Comparison of ENCODE assay signal across 22 cellular contexts in genomic region chr19:34353546-34353945, GRCh38. TPM values are rescaled to one million over a fixed set of nuclear protein-coding genes. Genes with fewer than 3 reads are reported as not detected.
DNase-seq lines count a peak whose midpoint lies in the region; TF ChIP-seq lines count a peak whose summit lies in the region.
"Had no signal": no experiment of that assay in that cellular context is flagged by ENCODE, and none has a peak within 500 bp of the region (broad histone marks: within the 10 kb centered on the region; RNA-seq: fewer than 3 reads in every experiment).

No MANE protein-coding gene starts in this region.

- POLR2A ChIA-PET in SK-N-SH (lab: Yijun Ruan, JAX): interaction anchor here (0.5 to 0.6 kb wide), 2 partner anchors 17 to 27 kb away, joined by 3 read pairs; no protein-coding TSS in a partner anchor

- H3K4me3 ChIP-seq in esophagus squamous epithelium: no peak overlapping the region
- H3K4me3 ChIP-seq in SK-N-SH (ENCODE audit: low read depth in 2 of 2, low read length in 1 of 2): no peak overlapping the region
- H3K4me3 ChIP-seq: GM12878, GM23248, SJSA1 had no signal

- H3K4me1 Mint-ChIP-seq in activated naive CD4-positive, alpha-beta T cell treated with anti-CD3 and anti-CD28 coated beads, Interleukin-2, amount 10 ng/mL, durations not matched to agents 7 days and 5 days: peaks cover 46% of the 10 kb centered on the region
- H3K4me1 Mint-ChIP-seq in osteocyte (ENCODE audit: unreplicated experiment): peaks cover 6% of the 10 kb centered on the region

- H3K27ac ChIP-seq in KOPT-K1 (ENCODE audit: low read depth, low read length, poor library complexity, severe bottlenecking): peak overlapping the region; percentile 5
- no peak overlapping the region for H3K27ac ChIP-seq in esophagus squamous epithelium
- H3K27ac ChIP-seq in SK-N-SH (ENCODE audit: low read depth in 2 of 2, low read length in 1 of 2): no peak overlapping the region
- H3K27ac ChIP-seq: GM23248, HL-60, SJSA1 had no signal

- peaks cover 45% of the 10 kb centered on the region for H3K36me3 Mint-ChIP-seq in activated naive CD4-positive, alpha-beta T cell treated with anti-CD3 and anti-CD28 coated beads, Interleukin-2, amount 10 ng/mL, durations not matched to agents 7 days and 5 days
- peaks cover 10% of the 10 kb centered on the region for H3K36me3 Mint-ChIP-seq in osteocyte (ENCODE audit: unreplicated experiment)

- no peaks in the 10 kb centered on the region for H3K9me2 ChIP-seq in SK-N-SH

- no peaks in the 10 kb centered on the region for H3K9me3 Mint-ChIP-seq in activated naive CD4-positive, alpha-beta T cell treated with anti-CD3 and anti-CD28 coated beads, Interleukin-2, amount 10 ng/mL, durations not matched to agents 7 days and 5 days
- no peaks in the 10 kb centered on the region for H3K9me3 Mint-ChIP-seq in osteocyte (ENCODE audit: unreplicated experiment)
- H3K9me3 Mint-ChIP-seq: H9 had no signal

- no peaks in the 10 kb centered on the region for H3K79me2 ChIP-seq in SK-N-SH (ENCODE audit: insufficient read depth)

- no peak for TF ChIP-seq EP300 in SK-N-SH (IDR thresholded peaks at IDR 0.05; ENCODE audit: borderline replicate concordance in 1 of 2, low read depth in 1 of 2, low read length in 1 of 2)

- intact Hi-C loops in esophagus squamous epithelium (cut with DNase I): no loop called here

- TF ChIP-seq POLR2A in esophagus squamous epithelium (IDR thresholded peaks at IDR 0.05): no peak

- H3K9me3 ChIP-seq in KOPT-K1 (ENCODE audit: insufficient read depth, low read length, poor library complexity, severe bottlenecking) (no peaks in the 10 kb centered on the region), esophagus squamous epithelium (no peaks in the 10 kb centered on the region), SK-N-SH (no peaks in the 10 kb centered on the region)
- H3K9me3 ChIP-seq: BE2C, SJSA1 had no signal

- TF ChIP-seq CTCF in esophagus squamous epithelium (IDR thresholded peaks at IDR 0.05) (no peak), SK-N-SH (IDR thresholded peaks at IDR 0.05) (no peak), osteocyte (IDR thresholded peaks at IDR 0.05) (no peak)

- WGBS in esophagus squamous epithelium, 2 donors: 87 to 94% methylated on average over 4 to 6 of the region's 7 CpGs
- WGBS in SK-N-SH (ENCODE audit: low lambda C conversion rate): 91% methylated on average over 6 of the region's 7 CpGs

- peaks cover 7% of the 10 kb centered on the region for H3F3A ChIP-seq in SK-N-SH (replicated peaks; ENCODE audit: insufficient read depth)

- peaks cover 0 to 10% (median 1%) of the 10 kb centered on the region in 3 donors for H3K4me1 ChIP-seq in esophagus squamous epithelium
- peaks cover 2 to 5% of the 10 kb centered on the region in 2 experiments; a peak in 1 of 4 replicates for H3K4me1 ChIP-seq in SK-N-SH (ENCODE audit: control insufficient read depth in 1 of 2, insufficient read depth in 2 of 2, low read depth in 1 of 2, low read length in 1 of 2)

- H4K20me1 ChIP-seq in SK-N-SH (ENCODE audit: insufficient read depth): no peaks in the 10 kb centered on the region

- no peak overlapping the region for H3K4me2 ChIP-seq in SK-N-SH

- H3K9ac ChIP-seq in SK-N-SH: no peak overlapping the region
- H3K9ac ChIP-seq: GM23248 had no signal

- H3K27me3 Mint-ChIP-seq in activated naive CD4-positive, alpha-beta T cell treated with anti-CD3 and anti-CD28 coated beads, Interleukin-2, amount 10 ng/mL, durations not matched to agents 7 days and 5 days: no peaks in the 10 kb centered on the region
- H3K27me3 Mint-ChIP-seq in osteocyte (ENCODE audit: unreplicated experiment): no peaks in the 10 kb centered on the region

- H3K27me3 ChIP-seq in esophagus squamous epithelium: no peaks in the 10 kb centered on the region
- H3K27me3 ChIP-seq in SK-N-SH (ENCODE audit: insufficient read depth): no peaks in the 10 kb centered on the region
- H3K27me3 ChIP-seq: BE2C, SJSA1 had no signal

- CTCF ChIA-PET in activated naive CD4-positive, alpha-beta T cell treated with anti-CD3 and anti-CD28 coated beads, Interleukin-2, amount 10 ng/mL, durations not matched to agents 7 days and 5 days (lab: Charles Lee): interaction anchor here (0.8 to 1.0 kb wide), 2 partner anchors 14 to 233 kb away, joined by 3 to 4 read pairs; no protein-coding TSS in a partner anchor
- CTCF ChIA-PET in SK-N-SH (lab: Yijun Ruan, JAX): interaction anchor here (1.6 kb wide), 1 partner anchor 16 kb away, joined by 6 read pairs; no protein-coding TSS in a partner anchor

- DNase-seq in activated naive CD4-positive, alpha-beta T cell treated with anti-CD3 and anti-CD28 coated beads, Interleukin-2, amount 10 ng/mL, durations not matched to agents 7 days and 5 days: peak; percentile 7
- no peak for DNase-seq in activated naive CD4-positive, alpha-beta T cell (lab: John Stamatoyannopoulos, UW)
- peak; percentile 35 to 67 for DNase-seq in SHP77 (lab: John Stamatoyannopoulos, UW)
- DNase-seq in esophagus squamous epithelium (lab: John Stamatoyannopoulos, UW): no peak
- no peak for DNase-seq in SK-N-SH
- no peak for DNase-seq in osteocyte (ENCODE audit: extremely low spot score, unreplicated experiment)
- no peak for DNase-seq in activated T-cell treated with anti-CD3 and anti-CD28 coated beads, Interleukin-2, amount 50 U/mL, for 1 hour
- DNase-seq: BE2C; DND-41; GM23248; H9; KG1; NCI-H1105 treated with DMSO at 0.1 percent for 48 hours; NCI-H1694 treated with DMSO at 0.1 percent for 48 hours; NCI-H2081 treated with DMSO at 0.1 percent for 48 hours; NCI-H2171 treated with DMSO at 0.1 percent for 48 hours; NCI-H526; NK-92 treated with Interleukin-12 subunit alpha and Interleukin-12 subunit beta, amount 100 ng/mL, for 24 hours had no signal

- H3K4me3 Mint-ChIP-seq in activated naive CD4-positive, alpha-beta T cell treated with anti-CD3 and anti-CD28 coated beads, Interleukin-2, amount 10 ng/mL, durations not matched to agents 7 days and 5 days: no peak overlapping the region
- H3K4me3 Mint-ChIP-seq in osteocyte (ENCODE audit: unreplicated experiment): no peak overlapping the region
- H3K4me3 Mint-ChIP-seq: H9 had no signal

- H3K27ac Mint-ChIP-seq in activated naive CD4-positive, alpha-beta T cell treated with anti-CD3 and anti-CD28 coated beads, Interleukin-2, amount 10 ng/mL, durations not matched to agents 7 days and 5 days: no peak overlapping the region
- no peak overlapping the region for H3K27ac Mint-ChIP-seq in osteocyte (ENCODE audit: unreplicated experiment)
- H3K27ac Mint-ChIP-seq: H9 had no signal

- no peak for TF ChIP-seq RAD21 in SK-N-SH (IDR thresholded peaks at IDR 0.05; ENCODE audit: low read length)

- H3K36me3 ChIP-seq in KOPT-K1 (ENCODE audit: insufficient read depth, low read length) (no peaks in the 10 kb centered on the region), esophagus squamous epithelium (peaks cover 4 to 72% (median 25%) of the 10 kb centered on the region in 3 donors), SK-N-SH (replicated peaks in 1 of 2; ENCODE audit: control insufficient read depth in 1 of 2, insufficient read depth in 2 of 2, low read length in 1 of 2) (peaks cover 0 to 7% of the 10 kb centered on the region in 2 experiments)
- H3K36me3 ChIP-seq: BE2C had no signal

- no peak overlapping the region for H2AFZ ChIP-seq in SK-N-SH (ENCODE audit: low read depth)
- H2AFZ ChIP-seq: GM23248 had no signal

TF ChIP-seq in SK-N-SH, 30 proteins besides CTCF, POLR2A, EP300 and RAD21:
- TF ChIP-seq TEAD4 (IDR thresholded peaks at IDR 0.05; ENCODE audit: borderline replicate concordance, insufficient read depth) (no peak), FOXM1 (IDR thresholded peaks at IDR 0.05; ENCODE audit: low read depth) (no peak)

RNA-seq across cellular contexts. Expression of gene GPI, which starts 11.4 kb away (rescaled TPM):
- 100 to 1,000 TPM in 3 of 4 donors, 10 to 100 TPM in 1; 99.9 to 336 (median 265) TPM for total RNA-seq in esophagus squamous epithelium
- polyA plus RNA-seq in SK-N-SH (2012; rRNA removed): 82.7 and 144 TPM in 2 replicates
- polyA plus RNA-seq in SK-N-SH (2012; cell fraction: cytosol; rRNA removed): 71.6 and 88.3 TPM in 2 replicates
- 120 and 170 TPM in 2 replicates for polyA plus RNA-seq in SK-N-SH (2012; cell fraction: nucleus; rRNA removed)
- total RNA-seq in osteocyte: 181 and 192 TPM in 2 replicates

RNA-seq across cellular contexts. Expression of gene PDCD2L, which starts 50.7 kb away (rescaled TPM):
- total RNA-seq in esophagus squamous epithelium (10 to 100 TPM in 1 of 4 donors, 1 to 10 TPM in 3; 7.9 to 15.1 (median 9.1) TPM), osteocyte (7.1 and 11.1 TPM in 2 replicates)
- 20.8 and 22.3 TPM in 2 replicates for polyA plus RNA-seq in SK-N-SH (2012; rRNA removed)
- 18.5 and 21.0 TPM in 2 replicates for polyA plus RNA-seq in SK-N-SH (2012; cell fraction: cytosol; rRNA removed)
- 10.4 and 11.8 TPM in 2 replicates for polyA plus RNA-seq in SK-N-SH (2012; cell fraction: nucleus; rRNA removed)

Comparison
In these comparisons a context has a peak if more than half of its experiments do, and no peak if none do; other contexts are left out.
1. DNase-seq: peak in activated naive CD4-positive, alpha-beta T cell treated with anti-CD3 and anti-CD28 coated beads, Interleukin-2, amount 10 ng/mL, durations not matched to agents 7 days and 5 days (single experiment) and SHP77 (2 of 2); none in activated naive CD4-positive, alpha-beta T cell (0 of 4), esophagus squamous epithelium (single experiment), SK-N-SH (single experiment), osteocyte (single experiment) and activated T-cell treated with anti-CD3 and anti-CD28 coated beads, Interleukin-2, amount 50 U/mL, for 1 hour (single experiment).